8 cellular contexts compared by ENCODE assay signal in the genomic region with DNA sequence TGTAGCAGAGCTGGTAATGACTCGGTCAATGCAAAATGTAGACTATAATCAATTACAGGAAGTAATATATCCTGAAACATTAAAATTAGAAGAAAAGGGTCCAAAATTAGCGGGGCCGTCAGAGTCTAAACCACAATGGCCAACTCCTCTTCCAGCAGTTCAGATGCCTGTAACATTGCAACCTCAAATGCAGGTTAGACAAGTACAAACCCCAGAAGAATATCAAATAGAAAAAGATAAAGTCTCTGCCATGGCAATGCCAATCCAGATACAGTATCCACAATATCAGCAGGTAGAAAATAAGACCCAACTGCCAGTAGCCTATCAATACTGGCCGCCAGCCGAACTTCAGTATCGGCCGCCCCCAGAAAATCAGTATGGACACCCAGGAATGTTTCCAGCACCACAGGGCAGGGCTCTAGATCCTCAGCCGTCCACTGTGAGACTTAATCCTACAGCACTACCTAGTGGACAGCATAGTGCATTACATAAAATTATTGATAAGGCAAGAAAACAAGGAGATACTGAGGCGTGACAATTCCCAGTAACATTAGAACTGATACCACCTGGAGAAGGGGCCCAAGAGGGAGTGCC.
DNase-seq lines count a peak whose midpoint lies in the region; ATAC-seq and TF ChIP-seq lines count a peak whose summit lies in the region.

No MANE protein-coding gene starts in this region.

- TF ChIP-seq POLR2A in heart left ventricle (IDR thresholded peaks at IDR 0.05): no peak

- H3K4me2 ChIP-seq in SU-DHL-6 (ENCODE audit: low read depth, low read length, poor library complexity, severe bottlenecking): no peak overlapping the region

- no peaks in the 10 kb centered on the region for H3K79me2 ChIP-seq in SU-DHL-6 (ENCODE audit: insufficient read depth, low read length)

- ATAC-seq in heart left ventricle: no peak
- no peak for ATAC-seq in Right ventricle myocardium inferior
- ATAC-seq in sciatic nerve: peak; percentile 52
- ATAC-seq in GM21825 (IDR thresholded peaks at IDR 0.05; ENCODE audit: unreplicated experiment): no peak

- WGBS in heart left ventricle, 4 donors: 37 to 48% (median 40%) methylated on average over 9 of the region's 9 CpGs

- TF ChIP-seq CTCF in heart left ventricle (IDR thresholded peaks at IDR 0.05) (peak in 11 of 12 donors; percentile 27 to 54 (median 39)), SU-DHL-6 (IDR thresholded peaks at IDR 0.05; ENCODE audit: insufficient read depth, low read length, poor library complexity, severe bottlenecking) (peak; percentile 64), fibroblast of the aortic adventitia (IDR thresholded peaks at IDR 0.05; ENCODE audit: insufficient read depth, low read length) (peak; percentile 61)

- no peaks in the 10 kb centered on the region for H3K9me2 ChIP-seq in SU-DHL-6 (replicated peaks; ENCODE audit: insufficient read depth, low read length)

- intact Hi-C loops in heart left ventricle (cut with DNase I) (loop anchor here in 3 of 10 donors (2.0 to 10.0 kb wide), 3 partner anchors 299 to 903 kb away; a partner anchor contains a TSS), Right ventricle myocardium inferior (cut with DNase I) (loop anchor here (2.0 kb wide), 1 partner anchor 333 kb away; no protein-coding TSS in a partner anchor), sciatic nerve (cut with DNase I) (no loop called here)

- H3K9me3 ChIP-seq in heart left ventricle (no peaks in the 10 kb centered on the region), SU-DHL-6 (ENCODE audit: insufficient read depth, low read length) (no peaks in the 10 kb centered on the region)

- no peak overlapping the region for H3K9ac ChIP-seq in SU-DHL-6 (ENCODE audit: low read length)

- DNase-seq in heart left ventricle (no peak), Right ventricle myocardium inferior (ENCODE audit: missing footprints) (no peak), M059J (ENCODE audit: low read depth) (peak; percentile 72), fibroblast of the aortic adventitia (ENCODE audit: low read depth) (peak; percentile 56), sciatic nerve (ENCODE audit: low spot score) (no peak)
- no peak for DNase-seq in stimulated activated CD4-positive, alpha-beta T cell treated with anti-CD3 and anti-CD28 coated beads, Interleukin-4, amount 100 ng/mL, for 1 hour

- H3K4me1 ChIP-seq in heart left ventricle: no peaks in the 10 kb centered on the region

- H3K4me3 ChIP-seq in heart left ventricle (peak overlapping the region in 2 of 12 donors; percentile 9 to 16), SU-DHL-6 (ENCODE audit: insufficient read depth, low read length, poor library complexity, severe bottlenecking) (no peak overlapping the region), fibroblast of the aortic adventitia (ENCODE audit: low read depth, low read length) (no peak overlapping the region)

- peaks cover 0 to 74% (median 28%) of the 10 kb centered on the region in 9 donors for H3K27me3 ChIP-seq in heart left ventricle
- no peaks in the 10 kb centered on the region for H3K27me3 ChIP-seq in SU-DHL-6 (ENCODE audit: low read length)

- no peak overlapping the region for H2AFZ ChIP-seq in SU-DHL-6 (ENCODE audit: low read depth, low read length, severe bottlenecking)

- peaks cover 4% of the 10 kb centered on the region; the same call in 1 of the 2 replicates for H4K20me1 ChIP-seq in SU-DHL-6 (ENCODE audit: low read depth, low read length)

- H3K27ac ChIP-seq in heart left ventricle (no peak overlapping the region), SU-DHL-6 (ENCODE audit: low read depth, low read length) (no peak overlapping the region)

- H3F3A ChIP-seq in SU-DHL-6 (ENCODE audit: insufficient read depth): no peaks in the 10 kb centered on the region

- H3K36me3 ChIP-seq in heart left ventricle: no peaks in the 10 kb centered on the region
- no peaks in the 10 kb centered on the region for H3K36me3 ChIP-seq in SU-DHL-6 (ENCODE audit: low read length)

Comparison
In these comparisons a context has a peak if more than half of its experiments do, and no peak if none do; other contexts are left out.
1. DNase-seq: peak in M059J (single experiment) and fibroblast of the aortic adventitia (single experiment); none in heart left ventricle (0 of 5), Right ventricle myocardium inferior (single experiment), sciatic nerve (single experiment) and stimulated activated CD4-positive, alpha-beta T cell treated with anti-CD3 and anti-CD28 coated beads, Interleukin-4, amount 100 ng/mL, for 1 hour (single experiment).
2. Peak in every context shown above with its lines, with median percentiles within 50 percentile points of each other: CTCF ChIP-seq.